Comparison of ENCODE assay signal across 8 cellular contexts in the genomic region with DNA sequence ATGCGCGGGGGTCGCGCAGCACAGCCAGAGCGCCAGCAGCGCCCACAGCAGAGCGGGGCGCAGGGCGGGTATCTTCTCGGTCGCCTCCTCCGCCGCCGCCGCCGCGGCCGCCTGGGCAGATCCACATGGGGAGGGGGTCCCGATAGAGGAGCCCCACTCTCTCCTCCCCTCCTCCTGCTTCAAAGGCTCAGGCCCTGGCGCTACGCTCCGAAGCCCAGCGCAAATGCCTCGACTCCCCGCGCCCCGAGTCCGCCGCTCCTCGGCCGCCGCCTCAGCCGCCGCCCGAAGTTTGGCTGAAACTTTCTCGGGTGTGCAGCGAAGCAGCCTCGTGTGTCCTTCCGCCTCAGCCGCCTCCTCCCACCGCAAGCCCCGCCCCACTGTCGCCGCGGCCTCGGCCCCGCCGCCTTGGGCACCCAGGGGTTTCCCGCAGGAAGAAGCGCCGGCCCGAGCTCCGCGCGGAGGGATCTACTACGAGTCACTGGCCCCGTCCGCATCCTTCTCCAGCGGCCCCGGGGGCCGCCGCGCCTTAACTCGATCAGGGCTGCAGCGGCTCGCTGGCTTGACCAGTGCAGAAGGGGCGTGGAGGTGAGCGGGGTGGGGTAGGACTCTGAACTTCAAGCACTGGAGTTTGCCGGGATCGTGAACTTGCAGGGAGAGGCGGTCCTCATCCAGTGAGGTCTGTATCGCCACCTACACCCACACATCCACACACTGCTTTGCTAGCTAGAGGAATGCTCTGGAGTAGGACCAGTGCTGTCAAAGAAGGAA. TPM values are rescaled to one million over a fixed set of nuclear protein-coding genes. Genes with fewer than 3 reads are reported as not detected.
DNase-seq lines count a peak whose midpoint lies in the region; ATAC-seq and TF ChIP-seq lines count a peak whose summit lies in the region.
"Not testable (repeated sequence)": the region's sequence is repeated elsewhere in the genome, so short reads cannot be mapped to it uniquely, and the experiment has no call there.

A gene (minus strand): TSS at position 312 of the 768 bp plus-strand sequence. CDS start 39,684 bp downstream, outside the sequence.

- H3K36me3 ChIP-seq in ACC112 (ENCODE audit: insufficient read depth, low read length); H7 (replicated peaks; ENCODE audit: control insufficient read depth, insufficient read depth, low read length); mammary epithelial cell (ENCODE audit: insufficient read depth, low read length); neural progenitor cell: not testable (repeated sequence)

- ATAC-seq in left cardiac atrium = peak; percentile 76 to 85

- H3K9me3 Mint-ChIP-seq in neural progenitor cell = not testable (repeated sequence)

- not testable (repeated sequence) for H3K27me3 Mint-ChIP-seq in neural progenitor cell (ENCODE audit: insufficient read depth, low read depth)

- dilution Hi-C loops in mammary epithelial cell (cut with HindIII; ENCODE audit: low sequenced_read_pairs) = not testable (repeated sequence)

- in situ Hi-C loops in mammary epithelial cell (cut with MboI; ENCODE audit: low sequenced_read_pairs in 2 of 2) = not testable (repeated sequence)

- not testable (repeated sequence) for H3K9me3 ChIP-seq in mammary epithelial cell (replicated peaks; ENCODE audit: insufficient read depth, low read length); neural progenitor cell (ENCODE audit: low read depth)

- not testable (repeated sequence) for DNase-seq in H7; mammary epithelial cell; neural progenitor cell (ENCODE audit: low spot score)
- DNase-seq in RKO (ENCODE audit: low spot score) (peak; percentile 0), left cardiac atrium (peak; percentile 28)
- peak in 2 of 3 experiments; percentile 10 to 13 for DNase-seq in activated CD8-positive, alpha-beta memory T cell treated with anti-CD3 and anti-CD28 coated beads for 48 hours (ENCODE audit: low read depth in 2 of 3, low spot score in 2 of 3)
- peak in 2 of 3 experiments; percentile 27 to 53 for DNase-seq in stimulated activated CD4-positive, alpha-beta T cell treated with anti-CD3 and anti-CD28 coated beads, TNF-alpha, amount 100 ng/mL, for 4 hours (ENCODE audit: low read depth in 3 of 3)

- not testable (repeated sequence) for H3K4me1 ChIP-seq in ACC112 (ENCODE audit: control insufficient read depth, insufficient read depth, low read length, unreplicated experiment); mammary epithelial cell (ENCODE audit: insufficient read depth, low read length); neural progenitor cell

- CTCF ChIA-PET in mammary epithelial cell (lab: Charles Lee; ENCODE audit: low non-redundant PET) = not testable (repeated sequence)

- H3K9ac ChIP-seq in mammary epithelial cell (ENCODE audit: insufficient read depth, low read length) = peak within 1 kb of the TSS; percentile 32
- H3K9ac ChIP-seq in neural progenitor cell = not testable (repeated sequence)

- H3F3A ChIP-seq in neural progenitor cell (ENCODE audit: low read depth) = not testable (repeated sequence)

- H2AFZ ChIP-seq in ACC112 (ENCODE audit: low read length, unreplicated experiment); mammary epithelial cell (ENCODE audit: low read depth, low read length); neural progenitor cell (replicated peaks): not testable (repeated sequence)

- not testable (repeated sequence) for BruUV-seq in mammary epithelial cell (replicated peaks; lab: Mats Ljungman, UMichigan)

- peak within 1 kb of the TSS; percentile 85 for H3K4me3 Mint-ChIP-seq in neural progenitor cell

- not testable (repeated sequence) for H3K27me3 ChIP-seq in ACC112 (ENCODE audit: insufficient read depth, low read length); H7 (ENCODE audit: control insufficient read depth, insufficient read depth, low read length); mammary epithelial cell (ENCODE audit: insufficient read depth, low read length); neural progenitor cell

- H3K36me3 Mint-ChIP-seq in neural progenitor cell = not testable (repeated sequence)

- H4K20me1 ChIP-seq in mammary epithelial cell (ENCODE audit: insufficient read depth, low read length); neural progenitor cell (ENCODE audit: low read depth): not testable (repeated sequence)

- H3K27ac ChIP-seq in ACC112 (ENCODE audit: low read depth, low read length) = peak within 1 kb of the TSS; percentile 70; the same call in 1 of the 2 replicates
- H3K27ac ChIP-seq in mammary epithelial cell (ENCODE audit: insufficient read depth, low read depth, low read length); neural progenitor cell: not testable (repeated sequence)

- not testable (repeated sequence) for H3K4me2 ChIP-seq in mammary epithelial cell (ENCODE audit: insufficient read depth, low read depth, low read length)
- H3K4me2 ChIP-seq in neural progenitor cell = peak within 1 kb of the TSS; percentile 75

- H3K79me2 ChIP-seq in ACC112 (ENCODE audit: control insufficient read depth, insufficient read depth, low read length, unreplicated experiment); mammary epithelial cell (ENCODE audit: insufficient read depth, low read length); neural progenitor cell (ENCODE audit: low read depth): not testable (repeated sequence)

- TF ChIP-seq CTCF in mammary epithelial cell (conservative IDR thresholded peaks at IDR 0.05 in 1 of 2, IDR thresholded peaks at IDR 0.05 in 1 of 2; ENCODE audit: extremely low read depth in 1 of 2, insufficient read depth in 1 of 2, low read depth in 1 of 2, low read length in 2 of 2); neural progenitor cell (IDR thresholded peaks at IDR 0.05): not testable (repeated sequence)

- not testable (repeated sequence) for H3K27ac Mint-ChIP-seq in neural progenitor cell

- intact Hi-C loops in mammary epithelial cell (cut with micrococcal nuclease); left cardiac atrium (cut with DNase I): not testable (repeated sequence)

- not testable (repeated sequence) for H3K4me1 Mint-ChIP-seq in neural progenitor cell

- peak within 1 kb of the TSS; percentile 81 for H3K4me3 ChIP-seq in ACC112 (ENCODE audit: low read depth, low read length)
- H3K4me3 ChIP-seq in H7 (ENCODE audit: insufficient read depth, low read depth, low read length) = peak within 1 kb of the TSS; percentile 47
- peak within 1 kb of the TSS in 2 of 3 experiments; percentile 51 for H3K4me3 ChIP-seq in mammary epithelial cell (replicated peaks in 1 of 3; ENCODE audit: insufficient read depth in 1 of 3, low read depth in 2 of 3, low read length in 3 of 3)
- H3K4me3 ChIP-seq in neural progenitor cell = peak within 1 kb of the TSS; percentile 54

- 0% methylated on average over 4 of the region's 72 CpGs for WGBS in mammary epithelial cell (ENCODE audit: low coverage, missing lambda C conversion rate)

RNA-seq across cellular contexts. Expression of the gene that starts here (rescaled TPM):
- 16.3 and 18.4 TPM in 2 replicates for total RNA-seq in H7 (2014; rRNA removed; shearing (Covaris generic))
- 10 to 100 TPM; 61.8 to 69.7 TPM for total RNA-seq in mammary epithelial cell
- 40.0 TPM for polyA plus RNA-seq in mammary epithelial cell
- polyA minus RNA-seq in mammary epithelial cell = 72.8 TPM
- total RNA-seq in left cardiac atrium = 10 to 100 TPM; 13.6 to 18.4 TPM
- 18.5 and 20.7 TPM in 2 replicates for total RNA-seq in neural progenitor cell (ENCODE audit: low replicate concordance)
